Comparison of ENCODE assay signal across 1 cellular context in the genomic region with DNA sequence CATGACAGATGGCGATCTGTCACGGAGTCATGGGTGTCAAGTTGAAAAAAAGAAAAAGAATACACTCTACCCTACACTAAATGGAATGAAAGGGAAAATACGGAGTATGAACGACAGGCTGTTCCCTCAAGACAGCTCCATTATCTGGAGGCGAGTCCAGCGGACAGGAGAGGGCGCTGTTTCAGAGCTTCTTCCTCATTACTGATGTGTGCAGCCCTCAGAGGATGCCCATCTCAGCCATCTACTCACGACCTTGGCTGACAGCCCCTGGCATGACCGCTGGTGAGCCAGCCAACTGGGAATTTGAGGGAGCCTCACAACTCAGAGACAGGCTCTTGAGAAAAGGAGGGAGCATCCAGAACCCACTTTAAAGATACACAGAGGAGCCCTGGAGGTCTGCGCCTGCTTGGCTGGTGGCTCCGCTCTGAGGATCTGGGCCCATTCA.
TF ChIP-seq lines count a peak whose summit lies in the region.

No MANE protein-coding gene starts in this region.

TF ChIP-seq in endothelial cell of umbilical vein, 7 proteins besides CTCF, POLR2A, EP300 and RAD21 (continued from another document):
- TF ChIP-seq POLR2AphosphoS5 (IDR thresholded peaks at IDR 0.05; ENCODE audit: insufficient read depth, low read depth, low read length): no peak
- TF ChIP-seq JUN (IDR thresholded peaks at IDR 0.05; ENCODE audit: borderline replicate concordance, insufficient read depth, insufficient read length, low read depth): no peak
- TF ChIP-seq GATA2 (IDR thresholded peaks at IDR 0.05; ENCODE audit: insufficient read depth, insufficient read length, low read depth, low read length): no peak
- TF ChIP-seq MYC (IDR thresholded peaks at IDR 0.05; ENCODE audit: low read depth, low read length): no peak
- TF ChIP-seq, protein P1, sequence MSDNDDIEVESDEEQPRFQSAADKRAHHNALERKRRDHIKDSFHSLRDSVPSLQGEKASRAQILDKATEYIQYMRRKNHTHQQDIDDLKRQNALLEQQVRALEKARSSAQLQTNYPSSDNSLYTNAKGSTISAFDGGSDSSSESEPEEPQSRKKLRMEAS (IDR thresholded peaks at IDR 0.05; ENCODE audit: insufficient read depth, insufficient read length): no peak
